22 cellular contexts compared by ENCODE assay signal in the genomic region with DNA sequence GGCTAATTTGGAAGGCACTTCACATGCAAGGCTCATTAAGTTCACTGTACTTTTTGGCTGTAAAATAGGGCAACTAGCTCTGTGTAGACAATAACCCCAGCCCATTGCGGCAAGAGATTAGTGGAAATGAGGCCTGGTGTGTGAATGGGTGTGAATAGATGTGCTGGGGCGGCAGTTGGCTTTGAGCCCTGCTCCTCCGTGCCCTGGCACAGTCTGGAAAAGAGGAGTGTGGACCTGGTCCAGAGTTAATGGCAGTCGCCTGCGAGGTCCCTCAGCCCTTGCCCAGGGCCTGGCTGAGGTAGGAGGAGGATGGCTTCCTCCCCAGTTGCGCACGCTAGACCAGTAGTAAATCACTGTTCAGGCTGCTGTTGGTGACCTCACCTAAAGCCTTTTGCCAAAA. TPM values are rescaled to one million over a fixed set of nuclear protein-coding genes. Genes with fewer than 3 reads are reported as not detected.
DNase-seq lines count a peak whose midpoint lies in the region; TF ChIP-seq lines count a peak whose summit lies in the region.
"Had no signal": no experiment of that assay in that cellular context is flagged by ENCODE, and none has a peak within 500 bp of the region (broad histone marks: within the 10 kb centered on the region; RNA-seq: fewer than 3 reads in every experiment).

No MANE protein-coding gene starts in this region.

- H3K9ac ChIP-seq in BLaER1 treated with 17β-estradiol and CSF1 and Interleukin-3, amounts not matched to agents 10 nM and 100 nM, result peak overlapping the region in 4 of 11 experiments; percentile 15 to 77 (median 40); a peak in 8 of 22 replicates
- H3K9ac ChIP-seq: GM23248, neural progenitor cell had no signal

- no peak for TF ChIP-seq POLR2A in Peyer's patch (IDR thresholded peaks at IDR 0.05)

- H3K9me3 ChIP-seq in BLaER1 treated with 17β-estradiol and CSF1 and Interleukin-3, amounts not matched to agents 10 nM and 100 nM (replicated peaks in 1 of 11), result no peaks in the 10 kb centered on the region
- H3K9me3 ChIP-seq in Peyer's patch, result no peaks in the 10 kb centered on the region
- H3K9me3 ChIP-seq: heart right ventricle, uterus had no signal

- TF ChIP-seq CTCF in Peyer's patch (IDR thresholded peaks at IDR 0.05), result no peak

- intact Hi-C loops in posterior cingulate gyrus (cut with DNase I), result no loop called here

- no peaks in the 10 kb centered on the region; a peak in 1 of 22 replicates for H4K20me1 ChIP-seq in BLaER1 treated with 17β-estradiol and CSF1 and Interleukin-3, amounts not matched to agents 10 nM and 100 nM

- H3K4me1 ChIP-seq in BLaER1 treated with 17β-estradiol and CSF1 and Interleukin-3, amounts not matched to agents 10 nM and 100 nM, result peaks cover 59 to 99% (median 93%) of the 10 kb centered on the region in 10 experiments
- H3K4me1 ChIP-seq in Peyer's patch, result no peaks in the 10 kb centered on the region

- H3K36me3 ChIP-seq in BLaER1 treated with 17β-estradiol and CSF1 and Interleukin-3, amounts not matched to agents 10 nM and 100 nM, result no peaks in the 10 kb centered on the region
- H3K36me3 ChIP-seq in Peyer's patch, result no peaks in the 10 kb centered on the region
- H3K36me3 ChIP-seq: brain microvascular endothelial cell, heart right ventricle, neural progenitor cell, uterus had no signal

- no peak overlapping the region for H3K4me3 ChIP-seq in BLaER1 treated with 17β-estradiol and CSF1 and Interleukin-3, amounts not matched to agents 10 nM and 100 nM
- H3K4me3 ChIP-seq in Peyer's patch, result no peak overlapping the region
- H3K4me3 ChIP-seq: GM23248, heart right ventricle, K562, neural progenitor cell, uterus had no signal

- DNase-seq in NCI-H1105 treated with DMSO at 0.1 percent for 48 hours (lab: John Stamatoyannopoulos, UW) (peak; percentile 75), caudate nucleus (lab: John Stamatoyannopoulos, UW) (peak in 40 of 61 donors; percentile 3 to 79 (median 28)), posterior cingulate gyrus (peak in 9 of 10 donors; percentile 29 to 89 (median 54)), HUDEP-2 (lab: John Stamatoyannopoulos, UW; ENCODE audit: unreplicated experiment in 76 of 76) (no peak), ureter (ENCODE audit: low spot score) (no peak), Peyer's patch (no peak)
- no peak for DNase-seq in activated CD4-positive, alpha-beta T cell treated with anti-CD3 and anti-CD28 coated beads, Interleukin-2, amount 50 U/mL, for 48 hours
- DNase-seq: activated naive CD8-positive, alpha-beta T cell treated with anti-CD3 and anti-CD28 coated beads for 36 hours; brain microvascular endothelial cell; CD8-positive, alpha-beta T cell; cortex of kidney; DMS53; GM23248; heart right ventricle; immature natural killer cell; NCI-H2029; NCI-H524; uterus had no signal

- H3K27ac ChIP-seq in BLaER1 treated with 17β-estradiol and CSF1 and Interleukin-3, amounts not matched to agents 10 nM and 100 nM, result peak overlapping the region in 8 of 11 experiments; percentile 19 to 90 (median 83); a peak in 13 of 22 replicates
- H3K27ac ChIP-seq in caudate nucleus (ENCODE audit: low read depth, low read length) (no peak overlapping the region), Peyer's patch (peak overlapping the region in 1 of 4 donors; percentile 50)
- H3K27ac ChIP-seq: brain microvascular endothelial cell, GM23248, heart right ventricle, neural progenitor cell had no signal

- H3K4me2 ChIP-seq in BLaER1 treated with 17β-estradiol and CSF1 and Interleukin-3, amounts not matched to agents 10 nM and 100 nM, result peak overlapping the region; percentile 44 to 96 (median 87)

- H3K27me3 ChIP-seq in BLaER1 treated with 17β-estradiol and CSF1 and Interleukin-3, amounts not matched to agents 10 nM and 100 nM, result peaks cover 0 to 6% (median 0%) of the 10 kb centered on the region in 11 experiments; a peak in 1 of 22 replicates
- H3K27me3 ChIP-seq in Peyer's patch, result no peaks in the 10 kb centered on the region
- H3K27me3 ChIP-seq: uterus had no signal

RNA-seq across cellular contexts. Expression of a gene that starts 4.8 kb away (rescaled TPM):
- total RNA-seq in ureter (1.4 TPM), Peyer's patch (1 to 10 TPM in 2 of 4 donors, not detected in 2; 3.0 to 7.0 TPM)
- total RNA-seq: activated naive CD8-positive, alpha-beta T cell treated with anti-CD3 and anti-CD28 coated beads for 36 hours; CD8-positive, alpha-beta T cell; GM23248; heart right ventricle; K562; renal cortical epithelial cell; uterus had no signal

RNA-seq across cellular contexts. Expression of a gene that starts 22.3 kb away (rescaled TPM):
- total RNA-seq in ureter (26.0 TPM), Peyer's patch (100 to 1,000 TPM in 1 of 4 donors, 10 to 100 TPM in 3; 11.6 to 101 (median 69.1) TPM)
- total RNA-seq: CD8-positive, alpha-beta T cell; GM23248; heart right ventricle; K562 had no signal

RNA-seq across cellular contexts. Expression of a gene that starts 25.3 kb away (rescaled TPM):
- total RNA-seq in ureter (0.89 TPM), Peyer's patch (not detected)
- total RNA-seq: activated naive CD8-positive, alpha-beta T cell treated with anti-CD3 and anti-CD28 coated beads for 36 hours; CD8-positive, alpha-beta T cell; GM23248; heart right ventricle; renal cortical epithelial cell had no signal

RNA-seq across cellular contexts. Expression of a gene that starts 39.6 kb away (rescaled TPM):
- total RNA-seq in ureter, result 13.5 TPM
- 1 to 10 TPM in 2 of 4 donors, under 1 TPM in 1, not detected in 1; 0.35 to 9.7 (median 5.7) TPM for total RNA-seq in Peyer's patch

Comparison
In these comparisons a context has a peak if more than half of its experiments do, and no peak if none do; other contexts are left out.
1. DNase-seq: peak in NCI-H1105 treated with DMSO at 0.1 percent for 48 hours (single experiment), caudate nucleus (40 of 61) and posterior cingulate gyrus (9 of 10); none in HUDEP-2 (0 of 76), ureter (single experiment), activated CD4-positive, alpha-beta T cell treated with anti-CD3 and anti-CD28 coated beads, Interleukin-2, amount 50 U/mL, for 48 hours (0 of 2) and Peyer's patch (0 of 3).